In genomic region chr14:77140937-77141591, GRCh38 we compare ENCODE assay signal across 9 cellular contexts. TPM values are rescaled to one million over a fixed set of nuclear protein-coding genes. Genes with fewer than 3 reads are reported as not detected.
DNase-seq lines count a peak whose midpoint lies in the region; ATAC-seq and TF ChIP-seq lines count a peak whose summit lies in the region.
"Had no signal": no experiment of that assay in that cellular context is flagged by ENCODE, and none has a peak within 500 bp of the region (broad histone marks: within the 10 kb centered on the region; RNA-seq: fewer than 3 reads in every experiment).

No MANE protein-coding gene starts in this region.

- H3K4me1 ChIP-seq in BE2C, result peaks cover 2% of the 10 kb centered on the region; the same call in 1 of the 2 replicates

- TF ChIP-seq CTCF in BE2C (IDR thresholded peaks at IDR 0.05; ENCODE audit: low read depth, low read length), result peak; percentile 40

- ATAC-seq in HG02759 (IDR thresholded peaks at IDR 0.05; ENCODE audit: unreplicated experiment), result peak; percentile 59
- ATAC-seq in activated T-cell treated with anti-CD3 and anti-CD28 coated beads, Interleukin-2, amount 50 U/mL, for 72 hours (replicated peaks in 1 of 2), result peak; percentile 59 to 60
- peak; percentile 49 for ATAC-seq in stimulated activated naive B cell treated with anti-CD40 and anti-IgM and Interleukin-4, amounts not matched to agents 10 μg/mL and 1 μg/mL and 100 μg/mL, for 72 hours (replicated peaks)
- ATAC-seq in GM19351 (IDR thresholded peaks at IDR 0.05; ENCODE audit: unreplicated experiment), result no peak
- no peak for ATAC-seq in GM21723 (IDR thresholded peaks at IDR 0.05; ENCODE audit: unreplicated experiment)

- H3K4me3 ChIP-seq in BE2C (ENCODE audit: low read depth, low read length) (peak overlapping the region; percentile 62), iPS-11a (ENCODE audit: low read depth, low read length) (peak overlapping the region; percentile 78)

- H3K36me3 Mint-ChIP-seq in activated T-cell treated with anti-CD3 and anti-CD28 coated beads, Interleukin-2, amount 50 U/mL, for 72 hours (ENCODE audit: insufficient read depth in 2 of 2), result no peaks in the 10 kb centered on the region
- H3K36me3 Mint-ChIP-seq in stimulated activated naive B cell treated with anti-CD40 and anti-IgM and Interleukin-4, amounts not matched to agents 10 μg/mL and 1 μg/mL and 100 μg/mL, for 72 hours, result peaks cover 0 to 3% of the 10 kb centered on the region in 2 donors

- H3K9me3 Mint-ChIP-seq in activated T-cell treated with anti-CD3 and anti-CD28 coated beads, Interleukin-2, amount 50 U/mL, for 72 hours, result no peaks in the 10 kb centered on the region
- H3K9me3 Mint-ChIP-seq in stimulated activated naive B cell treated with anti-CD40 and anti-IgM and Interleukin-4, amounts not matched to agents 10 μg/mL and 1 μg/mL and 100 μg/mL, for 72 hours, result no peaks in the 10 kb centered on the region

- H3K27me3 Mint-ChIP-seq in activated T-cell treated with anti-CD3 and anti-CD28 coated beads, Interleukin-2, amount 50 U/mL, for 72 hours (ENCODE audit: low read depth), result peaks cover 89% of the 10 kb centered on the region
- H3K27me3 Mint-ChIP-seq in stimulated activated naive B cell treated with anti-CD40 and anti-IgM and Interleukin-4, amounts not matched to agents 10 μg/mL and 1 μg/mL and 100 μg/mL, for 72 hours, result peaks cover 73 to 89% of the 10 kb centered on the region in 2 donors

- H3K4me3 Mint-ChIP-seq in activated T-cell treated with anti-CD3 and anti-CD28 coated beads, Interleukin-2, amount 50 U/mL, for 72 hours, result peak overlapping the region; percentile 67 to 72
- H3K4me3 Mint-ChIP-seq in stimulated activated naive B cell treated with anti-CD40 and anti-IgM and Interleukin-4, amounts not matched to agents 10 μg/mL and 1 μg/mL and 100 μg/mL, for 72 hours, result peak overlapping the region; percentile 67 to 73

- H3K36me3 ChIP-seq in BE2C, result no peaks in the 10 kb centered on the region

- peaks cover 18% of the 10 kb centered on the region for H3K27me3 ChIP-seq in BE2C

- DNase-seq in BE2C (peak; percentile 84), mesenteric fat pad (ENCODE audit: low spot score) (no peak)
- peak in 1 of 2 donors; percentile 28 for DNase-seq in activated T-cell treated with anti-CD3 and anti-CD28 coated beads, Interleukin-2, amount 50 U/mL, for 72 hours
- no peak for DNase-seq in stimulated activated naive B cell treated with anti-CD40 and anti-IgM and Interleukin-4, amounts not matched to agents 10 μg/mL and 1 μg/mL and 100 μg/mL, for 72 hours

- H3K4me1 Mint-ChIP-seq in activated T-cell treated with anti-CD3 and anti-CD28 coated beads, Interleukin-2, amount 50 U/mL, for 72 hours (ENCODE audit: low read depth), result peaks cover 10% of the 10 kb centered on the region
- H3K4me1 Mint-ChIP-seq in stimulated activated naive B cell treated with anti-CD40 and anti-IgM and Interleukin-4, amounts not matched to agents 10 μg/mL and 1 μg/mL and 100 μg/mL, for 72 hours, result peaks cover 23 to 36% of the 10 kb centered on the region in 2 donors

- H3K27ac Mint-ChIP-seq in activated T-cell treated with anti-CD3 and anti-CD28 coated beads, Interleukin-2, amount 50 U/mL, for 72 hours, result no peak overlapping the region
- H3K27ac Mint-ChIP-seq in stimulated activated naive B cell treated with anti-CD40 and anti-IgM and Interleukin-4, amounts not matched to agents 10 μg/mL and 1 μg/mL and 100 μg/mL, for 72 hours, result no peak overlapping the region

- no peaks in the 10 kb centered on the region for H3K9me3 ChIP-seq in BE2C

RNA-seq across cellular contexts. Expression of gene ZDHHC22, which starts 0.5 kb away (rescaled TPM):
- 4.3 TPM for polyA plus RNA-seq in BE2C (2012; ENCODE audit: insufficient read depth, insufficient read length, low read depth)
- not detected for total RNA-seq in activated T-cell treated with anti-CD3 and anti-CD28 coated beads, Interleukin-2, amount 50 U/mL, for 72 hours
- not detected for total RNA-seq in mesenteric fat pad
- total RNA-seq: dermis microvascular lymphatic vessel endothelial cell had no signal

RNA-seq across cellular contexts. Expression of gene TMEM63C, which starts 40.5 kb away (rescaled TPM):
- 7.2 TPM for polyA plus RNA-seq in BE2C (2012; ENCODE audit: insufficient read depth, insufficient read length, low read depth)
- total RNA-seq in activated T-cell treated with anti-CD3 and anti-CD28 coated beads, Interleukin-2, amount 50 U/mL, for 72 hours, result 1 to 10 TPM; 1.9 to 2.1 TPM
- total RNA-seq in mesenteric fat pad, result 0.51 TPM

RNA-seq across cellular contexts. Expression of gene CIPC, which starts 43.0 kb away (rescaled TPM):
- polyA plus RNA-seq in BE2C (2012; ENCODE audit: insufficient read depth, insufficient read length, low read depth), result 28.9 TPM
- 1 to 10 TPM; 5.1 to 6.4 TPM for total RNA-seq in activated T-cell treated with anti-CD3 and anti-CD28 coated beads, Interleukin-2, amount 50 U/mL, for 72 hours
- total RNA-seq in mesenteric fat pad, result 23.1 TPM

Comparison
In these comparisons a context has a peak if more than half of its experiments do, and no peak if none do; other contexts are left out.
1. ATAC-seq: peak in HG02759 (single experiment), activated T-cell treated with anti-CD3 and anti-CD28 coated beads, Interleukin-2, amount 50 U/mL, for 72 hours (2 of 2) and stimulated activated naive B cell treated with anti-CD40 and anti-IgM and Interleukin-4, amounts not matched to agents 10 μg/mL and 1 μg/mL and 100 μg/mL, for 72 hours (2 of 2); none in GM19351 (single experiment) and GM21723 (single experiment).